10 cellular contexts compared by ENCODE assay signal in genomic region chr11:68340784-68341556, GRCh38. TPM values are rescaled to one million over a fixed set of nuclear protein-coding genes. Genes with fewer than 3 reads are reported as not detected.
DNase-seq lines count a peak whose midpoint lies in the region; ATAC-seq, FAIRE-seq and TF ChIP-seq lines count a peak whose summit lies in the region.
"Had no signal": no experiment of that assay in that cellular context is flagged by ENCODE, and none has a peak within 500 bp of the region (broad histone marks: within the 10 kb centered on the region; RNA-seq: fewer than 3 reads in every experiment).

No MANE protein-coding gene starts in this region.

- H3K36me3 ChIP-seq in K562 (ENCODE audit: control insufficient read depth, insufficient read depth, low read length) = 0 out of 3 replicates have a peak, but pooled peaks cover 3% of the 10 kb centered on the region

- H3K4me3 ChIP-seq in K562 = no peak overlapping the region

- peaks cover 86% of the 10 kb centered on the region for H3K4me1 Mint-ChIP-seq in osteocyte (ENCODE audit: unreplicated experiment)

- peak overlapping the region; percentile 94 for H3K27ac Mint-ChIP-seq in osteocyte (ENCODE audit: unreplicated experiment)
- H3K27ac Mint-ChIP-seq: activated naive CD8-positive, alpha-beta T cell had no signal

- peaks cover 15% of the 10 kb centered on the region; the same call in 1 of the 2 replicates for H4K20me1 ChIP-seq in K562 (replicated peaks; ENCODE audit: control insufficient read depth, insufficient read depth, low read length)

- BruUV-seq in K562 (replicated peaks; lab: Mats Ljungman, UMichigan) = no TSS peak

- H3K9ac ChIP-seq in K562 (ENCODE audit: insufficient read depth in 1 of 2, low read depth in 2 of 2, low read length in 2 of 2) = 0 out of 4 replicates have a peak overlapping the region, but pooled peaks of 1 of the 2 experiments have one; percentile 10

- peaks cover 38% of the 10 kb centered on the region for H3K79me2 ChIP-seq in K562 (ENCODE audit: control insufficient read depth, insufficient read depth, low read length)

- TF ChIP-seq RAD21 in K562 (CRISPR knock-in tag; conservative IDR thresholded peaks at IDR 0.05 in 1 of 2, IDR thresholded peaks at IDR 0.05 in 1 of 2) = no peak

- in situ Hi-C loops in K562 (cut with MboI) = no loop called here

- no peaks in the 10 kb centered on the region for H3K27me3 Mint-ChIP-seq in osteocyte (ENCODE audit: unreplicated experiment)
- H3K27me3 Mint-ChIP-seq: activated naive CD8-positive, alpha-beta T cell had no signal

- H3K4me3 Mint-ChIP-seq in osteocyte (ENCODE audit: unreplicated experiment) = peak overlapping the region; percentile 34
- H3K4me3 Mint-ChIP-seq: activated naive CD8-positive, alpha-beta T cell had no signal

- CTCF ChIA-PET in K562 (lab: Yijun Ruan, JAX; ENCODE audit: low intra/inter-chr PET ratio) = no interaction called here

- TF ChIP-seq EP300 in K562 (IDR thresholded peaks at IDR 0.05; ENCODE audit: low read length) = no peak

- TF ChIP-seq POLR2A in K562 (conservative IDR thresholded peaks at IDR 0.05) = no peak

- H3K36me3 Mint-ChIP-seq in osteocyte (ENCODE audit: unreplicated experiment) = peaks cover 4% of the 10 kb centered on the region
- H3K36me3 Mint-ChIP-seq: activated naive CD8-positive, alpha-beta T cell had no signal

- H3K27ac ChIP-seq in K562 (ENCODE audit: extremely low read depth, low read depth, low read length) = no peak overlapping the region

- no peaks in the 10 kb centered on the region for H3K9me3 Mint-ChIP-seq in osteocyte (ENCODE audit: unreplicated experiment)

- no peaks in the 10 kb centered on the region for H3K27me3 ChIP-seq in K562 (ENCODE audit: control insufficient read depth in 2 of 2, insufficient read depth in 2 of 2, low read length in 2 of 2)

- H3K4me2 ChIP-seq in K562 (ENCODE audit: insufficient read depth, low read length) = no peak overlapping the region

- H3K9me1 ChIP-seq in K562 (ENCODE audit: control insufficient read depth, insufficient read depth, low read length) = no peaks in the 10 kb centered on the region

- WGBS in K562 (ENCODE audit: insufficient coverage, low coverage, missing lambda C conversion rate) = 56% methylated on average over 14 of the region's 15 CpGs

- 0 out of 3 replicates have a peak, but pooled peaks have one; percentile 21 for ATAC-seq in K562

- H3K9me3 ChIP-seq in K562 (replicated peaks; ENCODE audit: control insufficient read depth, insufficient read depth, low read depth, low read length) = no peaks in the 10 kb centered on the region

- intact Hi-C loops in K562 (cut with micrococcal nuclease) = no loop called here

- peaks cover 9 to 33% of the 10 kb centered on the region in 2 experiments; a peak in 3 of 5 replicates for H3K4me1 ChIP-seq in K562 (replicated peaks in 1 of 2; ENCODE audit: control insufficient read depth in 2 of 2, insufficient read depth in 2 of 2, low read length in 2 of 2)

- no peak for FAIRE-seq in K562 (lab: Jason Lieb, UNC)
- FAIRE-seq: keratinocyte had no signal

- TF ChIP-seq CTCF in K562 (IDR thresholded peaks at IDR 0.05 in 2 of 3, conservative IDR thresholded peaks at IDR 0.05 in 1 of 3; ENCODE audit: insufficient read depth in 2 of 3, low read depth in 1 of 3, low read length in 3 of 3) = no peak
- no peak for TF ChIP-seq CTCF in osteocyte (IDR thresholded peaks at IDR 0.05)

- DNase-seq in COR-L47 (lab: John Stamatoyannopoulos, UW) (peak; percentile 36), HT1080 (ENCODE audit: low read depth) (peak; percentile 8), K562 (ENCODE audit: extremely low read depth in 1 of 4, low spot score in 3 of 4) (no peak), osteocyte (ENCODE audit: extremely low spot score, unreplicated experiment) (no peak), NCI-H1930 (lab: John Stamatoyannopoulos, UW) (no peak), globus pallidus (ENCODE audit: low spot score) (no peak), H4 (ENCODE audit: low spot score) (no peak), iPS-NIHi7 (ENCODE audit: extremely low spot score) (no peak)

- H2AFZ ChIP-seq in K562 (ENCODE audit: low read depth, low read length) = no peak overlapping the region

- POLR2A ChIA-PET in K562 (lab: Yijun Ruan, JAX) = no interaction called here

TF ChIP-seq in K562, 482 proteins besides CTCF, POLR2A, EP300 and RAD21:
- TF ChIP-seq CC2D1A (IDR thresholded peaks at IDR 0.05) (no peak), E2F6 (IDR thresholded peaks at IDR 0.05; ENCODE audit: borderline replicate concordance in 1 of 2, extremely low read depth in 1 of 2, insufficient read depth in 1 of 2, insufficient read length in 1 of 2, low read depth in 1 of 2, low read length in 1 of 2, poor library complexity in 1 of 2, severe bottlenecking in 1 of 2) (no peak), RBBP5 (IDR thresholded peaks at IDR 0.05; ENCODE audit: borderline replicate concordance, insufficient read depth, low read length, poor library complexity, severe bottlenecking) (no peak), ZBTB7A (IDR thresholded peaks at IDR 0.05; ENCODE audit: borderline replicate concordance, control insufficient read depth, low read depth, low read length) (no peak), ESRRA (IDR thresholded peaks at IDR 0.05; ENCODE audit: borderline replicate concordance, low read depth) (0 out of 2 replicates have a peak, but pooled peaks have one; percentile 35)

RNA-seq across cellular contexts. Expression of gene LRP5, which starts 28.6 kb away (rescaled TPM):
- total RNA-seq in HT1080 (2014; rRNA removed; shearing (Covaris generic)) = 13.1 and 20.8 TPM in 2 replicates
- polyA plus RNA-seq in HT1080 (2015; cell fraction: cytosol; rRNA removed) = 15.2 and 17.1 TPM in 2 replicates
- polyA plus RNA-seq in HT1080 (2015; cell fraction: nucleus; rRNA removed) = 24.2 and 26.1 TPM in 2 replicates
- 28.3 and 69.8 TPM in 2 replicates for total RNA-seq in K562 (2011; cell fraction: chromatin; rRNA removed; ENCODE audit: low replicate concordance)
- 63.7 and 66.6 TPM in 2 replicates for total RNA-seq in K562 (2011; cell fraction: nucleolus; rRNA removed)
- total RNA-seq in K562 (2011; cell fraction: nucleoplasm; rRNA removed) = 37.9 and 42.2 TPM in 2 replicates
- total RNA-seq in K562 (2014; rRNA removed) (14.9 and 23.8 TPM in 2 replicates), K562 (2014; rRNA removed; fragmentation: Illumina TruSeq; extraction: Trizol) (2.1 and 3.1 TPM in 2 replicates), K562 (2015; rRNA removed; fragmentation: Illumina TruSeq; extraction: Trizol) (13.6 and 15.3 TPM in 2 replicates), K562 (2021) (43.1 and 44.2 TPM in 2 replicates), osteocyte (162 and 179 TPM in 2 replicates)
- polyA plus RNA-seq in K562 (2011; rRNA removed) (5.1 and 11.0 TPM in 2 replicates), K562 (2014; fragmentation: Illumina TruSeq; extraction: Trizol) (13.5 and 28.2 TPM in 2 replicates), K562 (2014; fragmentation: Nextera tagmentation; extraction: Ambion mirVana) (under 1 TPM; 0.48 to 0.63 TPM), K562 (2014; rRNA removed) (16.1 and 17.6 TPM in 2 replicates)
- polyA plus RNA-seq in K562 (2011; cell fraction: cytosol; rRNA removed) = 9.1 and 15.7 TPM in 2 replicates
- polyA plus RNA-seq in K562 (2011; cell fraction: nucleus; rRNA removed) = 16.9 and 36.4 TPM in 2 replicates
- polyA plus RNA-seq in K562 (2012) = 24.9 and 36.3 TPM in 2 replicates
- polyA minus RNA-seq in K562 (2011; rRNA and poly(A)+ RNA removed) = 7.7 and 11.3 TPM in 2 replicates
- polyA minus RNA-seq in K562 (2011; cell fraction: cytosol; rRNA and poly(A)+ RNA removed) = 21.3 and 34.5 TPM in 2 replicates
- polyA minus RNA-seq in K562 (2011; cell fraction: nucleus; rRNA and poly(A)+ RNA removed) = 24.4 and 27.9 TPM in 2 replicates
- 14.1 and 22.7 TPM in 2 replicates for total RNA-seq in H4 (2014; rRNA removed; shearing (Covaris generic))

Comparison
In these comparisons a context has a peak if more than half of its experiments do, and no peak if none do; other contexts are left out.
1. DNase-seq: peak in COR-L47 (single experiment) and HT1080 (single experiment); none in K562 (0 of 4), osteocyte (single experiment), NCI-H1930 (0 of 2), globus pallidus (single experiment), H4 (single experiment) and iPS-NIHi7 (single experiment).